ENCODE assay signal across 8 cellular contexts in genomic region chr13:106917673-106918652, GRCh38.
A peak's percentile ranks its signal among the peaks of the same experiment; 100 is the strongest.
DNase-seq lines count a peak whose midpoint lies in the region; ATAC-seq, FAIRE-seq and TF ChIP-seq lines count a peak whose summit lies in the region.

No MANE protein-coding gene starts in this region.

- peak; percentile 11 for FAIRE-seq in D721Med (lab: Jason Lieb, UNC)

- H3K36me3 ChIP-seq in subcutaneous abdominal adipose tissue (ENCODE audit: control insufficient read depth in 5 of 5, insufficient read depth in 5 of 5, low read length in 5 of 5) = no peaks in the 10 kb centered on the region

- TF ChIP-seq CTCF in D721Med (IDR thresholded peaks at IDR 0.05; ENCODE audit: insufficient read depth, missing control alignments) = peak; percentile 81

- H3K9me3 ChIP-seq in subcutaneous abdominal adipose tissue (ENCODE audit: control insufficient read depth in 5 of 5, low read length in 5 of 5) = no peaks in the 10 kb centered on the region

- peak overlapping the region; percentile 56 to 85 (median 80) for H3K9ac ChIP-seq in subcutaneous abdominal adipose tissue (ENCODE audit: low read length in 5 of 5)

- H3K4me1 ChIP-seq in subcutaneous abdominal adipose tissue (ENCODE audit: control insufficient read depth in 5 of 5, insufficient read depth in 5 of 5, low read length in 5 of 5) = peaks cover 4 to 26% (median 5%) of the 10 kb centered on the region in 5 donors

- peak overlapping the region; percentile 89 for H3K27ac ChIP-seq in subcutaneous abdominal adipose tissue (ENCODE audit: low read depth, low read length)

- H3K27me3 ChIP-seq in subcutaneous abdominal adipose tissue (ENCODE audit: control insufficient read depth in 5 of 5, insufficient read depth in 4 of 5, low read length in 5 of 5) = no peaks in the 10 kb centered on the region

- peak; percentile 96 for ATAC-seq in GM19455 (IDR thresholded peaks at IDR 0.05; ENCODE audit: unreplicated experiment)
- peak; percentile 79 for ATAC-seq in HG03575 (IDR thresholded peaks at IDR 0.05; ENCODE audit: extremely low read depth, insufficient number of reproducible peaks, low FRiP score, unreplicated experiment)

- DNase-seq in D721Med (ENCODE audit: insufficient read length, low spot score) = peak; percentile 51
- peak; percentile 52 to 55 for DNase-seq in SHP77 (lab: John Stamatoyannopoulos, UW)
- peak; percentile 68 for DNase-seq in activated naive CD4-positive, alpha-beta T cell treated with anti-CD3 and anti-CD28 coated beads, Interleukin-2, amount 50 U/mL, for 16 hours
- peak; percentile 79 for DNase-seq in globus pallidus (ENCODE audit: low spot score)
- DNase-seq in non-pigmented ciliary epithelial cell (ENCODE audit: low read depth) = peak; percentile 17

- H3K4me3 ChIP-seq in subcutaneous abdominal adipose tissue (ENCODE audit: low read depth in 1 of 5, low read length in 5 of 5) = peak overlapping the region; percentile 40 to 83 (median 74)

Comparison
In these comparisons a context has a peak if more than half of its experiments do, and no peak if none do; other contexts are left out.
1. Peak in every context shown above with its lines: DNase-seq, ATAC-seq, H3K4me3 ChIP-seq and H3K27ac ChIP-seq.
2. DNase-seq: peak in every context shown above with its lines; median percentile 79 in globus pallidus; 68 in activated naive CD4-positive, alpha-beta T cell treated with anti-CD3 and anti-CD28 coated beads, Interleukin-2, amount 50 U/mL, for 16 hours; 54 in SHP77; 51 in D721Med; 17 in non-pigmented ciliary epithelial cell.